ENCODE assay signal across 2 cellular contexts in the genomic region with DNA sequence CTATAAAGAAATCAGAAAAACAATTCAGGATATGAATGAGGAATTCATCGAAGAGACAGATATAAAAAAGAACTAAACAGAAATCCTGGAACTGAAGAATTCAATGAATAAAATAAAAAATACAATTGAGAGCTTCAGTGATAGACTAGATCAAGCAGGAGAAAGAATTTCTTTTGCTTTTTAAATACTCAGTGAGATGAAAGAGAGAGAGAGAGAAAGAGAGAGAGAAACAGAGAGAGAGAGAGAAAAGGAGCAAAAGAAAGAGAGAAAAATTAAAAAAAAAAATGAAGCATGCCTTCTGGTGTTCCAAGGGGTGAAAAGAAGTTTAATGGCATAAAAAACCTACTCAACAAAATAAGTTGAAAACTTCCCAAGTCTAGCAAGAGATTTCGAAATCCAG.
TF ChIP-seq lines count a peak whose summit lies in the region.

No MANE protein-coding gene starts in this region.

TF ChIP-seq in HepG2, 621 proteins besides CTCF, POLR2A, EP300 and RAD21:
- TF ChIP-seq ZNF296 (CRISPR knock-in tag; conservative IDR thresholded peaks at IDR 0.05) (no peak), HDAC6 (IDR thresholded peaks at IDR 0.05; ENCODE audit: low read depth, low read length) (no peak), ZNF160 (CRISPR knock-in tag; IDR thresholded peaks at IDR 0.05) (peak; percentile 92)

TF ChIP-seq in K562, 482 proteins besides CTCF, POLR2A, EP300 and RAD21:
- TF ChIP-seq, protein P1, sequence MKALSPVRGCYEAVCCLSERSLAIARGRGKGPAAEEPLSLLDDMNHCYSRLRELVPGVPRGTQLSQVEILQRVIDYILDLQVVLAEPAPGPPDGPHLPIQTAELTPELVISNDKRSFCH (CRISPR knock-in tag; IDR thresholded peaks at IDR 0.05) = no peak
- TF ChIP-seq, protein P1 (tag; IDR thresholded peaks at IDR 0.05) = no peak
- TF ChIP-seq, protein P2, sequence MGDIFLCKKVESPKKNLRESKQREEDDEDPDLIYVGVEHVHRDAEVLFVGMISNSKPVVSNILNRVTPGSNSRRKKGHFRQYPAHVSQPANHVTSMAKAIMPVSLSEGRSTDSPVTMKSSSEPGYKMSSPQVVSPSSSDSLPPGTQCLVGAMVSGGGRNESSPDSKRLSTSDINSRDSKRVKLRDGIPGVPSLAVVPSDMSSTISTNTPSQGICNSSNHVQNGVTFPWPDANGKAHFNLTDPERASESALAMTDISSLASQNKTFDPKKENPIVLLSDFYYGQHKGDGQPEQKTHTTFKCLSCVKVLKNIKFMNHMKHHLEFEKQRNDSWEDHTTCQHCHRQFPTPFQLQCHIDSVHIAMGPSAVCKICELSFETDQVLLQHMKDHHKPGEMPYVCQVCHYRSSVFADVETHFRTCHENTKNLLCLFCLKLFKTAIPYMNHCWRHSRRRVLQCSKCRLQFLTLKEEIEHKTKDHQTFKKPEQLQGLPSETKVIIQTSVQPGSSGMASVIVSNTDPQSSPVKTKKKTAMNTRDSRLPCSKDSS (IDR thresholded peaks at IDR 0.05; ENCODE audit: low read depth, partially characterized antibody) = peak; percentile 90
- TF ChIP-seq NBN (IDR thresholded peaks at IDR 0.05; ENCODE audit: low read depth) (0 out of 2 replicates have a peak, but pooled peaks have one; percentile 53), FOXK2 (conservative IDR thresholded peaks at IDR 0.05 in 1 of 2, IDR thresholded peaks at IDR 0.05 in 1 of 2; ENCODE audit: low read depth in 2 of 2) (no peak), ZEB2 (IDR thresholded peaks at IDR 0.05) (peak; percentile 56; the same call in 1 of the 2 replicates), CBFB (CRISPR knock-in tag; IDR thresholded peaks at IDR 0.05) (no peak), CCAR2 (IDR thresholded peaks at IDR 0.05; ENCODE audit: low read depth, low read length) (no peak), NR4A1 (CRISPR knock-in tag; IDR thresholded peaks at IDR 0.05) (no peak), NR4A1 (tag; IDR thresholded peaks at IDR 0.05) (no peak), HLTF (IDR thresholded peaks at IDR 0.05) (peak; percentile 92), STAT5A (IDR thresholded peaks at IDR 0.05; ENCODE audit: borderline replicate concordance, low read length) (no peak), FOS (IDR thresholded peaks at IDR 0.05; ENCODE audit: extremely low read depth, insufficient read length) (no peak), RBM14 (IDR thresholded peaks at IDR 0.05; ENCODE audit: borderline replicate concordance, insufficient read depth, low read depth, low read length) (no peak), ZFPM2 (CRISPR knock-in tag; IDR thresholded peaks at IDR 0.05) (no peak), TRIM28 (IDR thresholded peaks at IDR 0.05) (peak; percentile 95), DIDO1 (tag; IDR thresholded peaks at IDR 0.05; ENCODE audit: low read depth) (no peak), ZNF717 (CRISPR knock-in tag; IDR thresholded peaks at IDR 0.05) (no peak), NCOA2 (IDR thresholded peaks at IDR 0.05; ENCODE audit: partially characterized antibody in 2 of 2) (no peak), HNRNPK (IDR thresholded peaks at IDR 0.05; ENCODE audit: low read depth, low read length, poor library complexity, severe bottlenecking) (no peak), RBM15 (IDR thresholded peaks at IDR 0.05; ENCODE audit: insufficient read depth, low read length) (no peak), MTF1 (CRISPR knock-in tag; IDR thresholded peaks at IDR 0.05; ENCODE audit: borderline replicate concordance) (no peak), MIER1 (IDR thresholded peaks at IDR 0.05; ENCODE audit: low read depth) (0 out of 2 replicates have a peak, but pooled peaks have one; percentile 47), POLR3A (IDR thresholded peaks at IDR 0.05; ENCODE audit: borderline replicate concordance, extremely low read depth, insufficient read depth, insufficient read length) (no peak), CREB1 (IDR thresholded peaks at IDR 0.05) (no peak), CREB1 (CRISPR knock-in tag; IDR thresholded peaks at IDR 0.05) (no peak), HMG20A (CRISPR knock-in tag; conservative IDR thresholded peaks at IDR 0.05) (no peak), TGIF2 (CRISPR knock-in tag; IDR thresholded peaks at IDR 0.05) (no peak), PHF21A (IDR thresholded peaks at IDR 0.05; ENCODE audit: borderline replicate concordance, low read depth) (no peak), ARNT (IDR thresholded peaks at IDR 0.05) (peak in 1 of 2 experiments; percentile 70; a peak in 1 of 4 replicates), TRIM24 (IDR thresholded peaks at IDR 0.05) (peak; percentile 12 to 73; a peak in 2 of 4 replicates), ZNF696 (CRISPR knock-in tag; conservative IDR thresholded peaks at IDR 0.05) (no peak)
- TF ChIP-seq, protein P3, sequence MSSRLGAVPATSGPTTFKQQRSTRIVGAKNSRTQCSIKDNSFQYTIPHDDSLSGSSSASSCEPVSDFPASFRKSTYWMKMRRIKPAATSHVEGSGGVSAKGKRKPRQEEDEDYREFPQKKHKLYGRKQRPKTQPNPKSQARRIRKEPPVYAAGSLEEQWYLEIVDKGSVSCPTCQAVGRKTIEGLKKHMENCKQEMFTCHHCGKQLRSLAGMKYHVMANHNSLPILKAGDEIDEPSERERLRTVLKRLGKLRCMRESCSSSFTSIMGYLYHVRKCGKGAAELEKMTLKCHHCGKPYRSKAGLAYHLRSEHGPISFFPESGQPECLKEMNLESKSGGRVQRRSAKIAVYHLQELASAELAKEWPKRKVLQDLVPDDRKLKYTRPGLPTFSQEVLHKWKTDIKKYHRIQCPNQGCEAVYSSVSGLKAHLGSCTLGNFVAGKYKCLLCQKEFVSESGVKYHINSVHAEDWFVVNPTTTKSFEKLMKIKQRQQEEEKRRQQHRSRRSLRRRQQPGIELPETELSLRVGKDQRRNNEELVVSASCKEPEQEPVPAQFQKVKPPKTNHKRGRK (tag; IDR thresholded peaks at IDR 0.05) = peak; percentile 84
- TF ChIP-seq, protein P4, sequence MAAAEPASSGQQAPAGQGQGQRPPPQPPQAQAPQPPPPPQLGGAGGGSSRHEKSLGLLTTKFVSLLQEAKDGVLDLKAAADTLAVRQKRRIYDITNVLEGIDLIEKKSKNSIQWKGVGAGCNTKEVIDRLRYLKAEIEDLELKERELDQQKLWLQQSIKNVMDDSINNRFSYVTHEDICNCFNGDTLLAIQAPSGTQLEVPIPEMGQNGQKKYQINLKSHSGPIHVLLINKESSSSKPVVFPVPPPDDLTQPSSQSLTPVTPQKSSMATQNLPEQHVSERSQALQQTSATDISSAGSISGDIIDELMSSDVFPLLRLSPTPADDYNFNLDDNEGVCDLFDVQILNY (CRISPR knock-in tag; IDR thresholded peaks at IDR 0.05) = no peak
- TF ChIP-seq, protein P5, sequence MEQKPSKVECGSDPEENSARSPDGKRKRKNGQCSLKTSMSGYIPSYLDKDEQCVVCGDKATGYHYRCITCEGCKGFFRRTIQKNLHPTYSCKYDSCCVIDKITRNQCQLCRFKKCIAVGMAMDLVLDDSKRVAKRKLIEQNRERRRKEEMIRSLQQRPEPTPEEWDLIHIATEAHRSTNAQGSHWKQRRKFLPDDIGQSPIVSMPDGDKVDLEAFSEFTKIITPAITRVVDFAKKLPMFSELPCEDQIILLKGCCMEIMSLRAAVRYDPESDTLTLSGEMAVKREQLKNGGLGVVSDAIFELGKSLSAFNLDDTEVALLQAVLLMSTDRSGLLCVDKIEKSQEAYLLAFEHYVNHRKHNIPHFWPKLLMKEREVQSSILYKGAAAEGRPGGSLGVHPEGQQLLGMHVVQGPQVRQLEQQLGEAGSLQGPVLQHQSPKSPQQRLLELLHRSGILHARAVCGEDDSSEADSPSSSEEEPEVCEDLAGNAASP (IDR thresholded peaks at IDR 0.05) = no peak
- TF ChIP-seq, protein P6, sequence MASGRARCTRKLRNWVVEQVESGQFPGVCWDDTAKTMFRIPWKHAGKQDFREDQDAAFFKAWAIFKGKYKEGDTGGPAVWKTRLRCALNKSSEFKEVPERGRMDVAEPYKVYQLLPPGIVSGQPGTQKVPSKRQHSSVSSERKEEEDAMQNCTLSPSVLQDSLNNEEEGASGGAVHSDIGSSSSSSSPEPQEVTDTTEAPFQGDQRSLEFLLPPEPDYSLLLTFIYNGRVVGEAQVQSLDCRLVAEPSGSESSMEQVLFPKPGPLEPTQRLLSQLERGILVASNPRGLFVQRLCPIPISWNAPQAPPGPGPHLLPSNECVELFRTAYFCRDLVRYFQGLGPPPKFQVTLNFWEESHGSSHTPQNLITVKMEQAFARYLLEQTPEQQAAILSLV (tag; IDR thresholded peaks at IDR 0.05) = 0 out of 2 replicates have a peak, but pooled peaks have one; percentile 12
- TF ChIP-seq, protein P7, sequence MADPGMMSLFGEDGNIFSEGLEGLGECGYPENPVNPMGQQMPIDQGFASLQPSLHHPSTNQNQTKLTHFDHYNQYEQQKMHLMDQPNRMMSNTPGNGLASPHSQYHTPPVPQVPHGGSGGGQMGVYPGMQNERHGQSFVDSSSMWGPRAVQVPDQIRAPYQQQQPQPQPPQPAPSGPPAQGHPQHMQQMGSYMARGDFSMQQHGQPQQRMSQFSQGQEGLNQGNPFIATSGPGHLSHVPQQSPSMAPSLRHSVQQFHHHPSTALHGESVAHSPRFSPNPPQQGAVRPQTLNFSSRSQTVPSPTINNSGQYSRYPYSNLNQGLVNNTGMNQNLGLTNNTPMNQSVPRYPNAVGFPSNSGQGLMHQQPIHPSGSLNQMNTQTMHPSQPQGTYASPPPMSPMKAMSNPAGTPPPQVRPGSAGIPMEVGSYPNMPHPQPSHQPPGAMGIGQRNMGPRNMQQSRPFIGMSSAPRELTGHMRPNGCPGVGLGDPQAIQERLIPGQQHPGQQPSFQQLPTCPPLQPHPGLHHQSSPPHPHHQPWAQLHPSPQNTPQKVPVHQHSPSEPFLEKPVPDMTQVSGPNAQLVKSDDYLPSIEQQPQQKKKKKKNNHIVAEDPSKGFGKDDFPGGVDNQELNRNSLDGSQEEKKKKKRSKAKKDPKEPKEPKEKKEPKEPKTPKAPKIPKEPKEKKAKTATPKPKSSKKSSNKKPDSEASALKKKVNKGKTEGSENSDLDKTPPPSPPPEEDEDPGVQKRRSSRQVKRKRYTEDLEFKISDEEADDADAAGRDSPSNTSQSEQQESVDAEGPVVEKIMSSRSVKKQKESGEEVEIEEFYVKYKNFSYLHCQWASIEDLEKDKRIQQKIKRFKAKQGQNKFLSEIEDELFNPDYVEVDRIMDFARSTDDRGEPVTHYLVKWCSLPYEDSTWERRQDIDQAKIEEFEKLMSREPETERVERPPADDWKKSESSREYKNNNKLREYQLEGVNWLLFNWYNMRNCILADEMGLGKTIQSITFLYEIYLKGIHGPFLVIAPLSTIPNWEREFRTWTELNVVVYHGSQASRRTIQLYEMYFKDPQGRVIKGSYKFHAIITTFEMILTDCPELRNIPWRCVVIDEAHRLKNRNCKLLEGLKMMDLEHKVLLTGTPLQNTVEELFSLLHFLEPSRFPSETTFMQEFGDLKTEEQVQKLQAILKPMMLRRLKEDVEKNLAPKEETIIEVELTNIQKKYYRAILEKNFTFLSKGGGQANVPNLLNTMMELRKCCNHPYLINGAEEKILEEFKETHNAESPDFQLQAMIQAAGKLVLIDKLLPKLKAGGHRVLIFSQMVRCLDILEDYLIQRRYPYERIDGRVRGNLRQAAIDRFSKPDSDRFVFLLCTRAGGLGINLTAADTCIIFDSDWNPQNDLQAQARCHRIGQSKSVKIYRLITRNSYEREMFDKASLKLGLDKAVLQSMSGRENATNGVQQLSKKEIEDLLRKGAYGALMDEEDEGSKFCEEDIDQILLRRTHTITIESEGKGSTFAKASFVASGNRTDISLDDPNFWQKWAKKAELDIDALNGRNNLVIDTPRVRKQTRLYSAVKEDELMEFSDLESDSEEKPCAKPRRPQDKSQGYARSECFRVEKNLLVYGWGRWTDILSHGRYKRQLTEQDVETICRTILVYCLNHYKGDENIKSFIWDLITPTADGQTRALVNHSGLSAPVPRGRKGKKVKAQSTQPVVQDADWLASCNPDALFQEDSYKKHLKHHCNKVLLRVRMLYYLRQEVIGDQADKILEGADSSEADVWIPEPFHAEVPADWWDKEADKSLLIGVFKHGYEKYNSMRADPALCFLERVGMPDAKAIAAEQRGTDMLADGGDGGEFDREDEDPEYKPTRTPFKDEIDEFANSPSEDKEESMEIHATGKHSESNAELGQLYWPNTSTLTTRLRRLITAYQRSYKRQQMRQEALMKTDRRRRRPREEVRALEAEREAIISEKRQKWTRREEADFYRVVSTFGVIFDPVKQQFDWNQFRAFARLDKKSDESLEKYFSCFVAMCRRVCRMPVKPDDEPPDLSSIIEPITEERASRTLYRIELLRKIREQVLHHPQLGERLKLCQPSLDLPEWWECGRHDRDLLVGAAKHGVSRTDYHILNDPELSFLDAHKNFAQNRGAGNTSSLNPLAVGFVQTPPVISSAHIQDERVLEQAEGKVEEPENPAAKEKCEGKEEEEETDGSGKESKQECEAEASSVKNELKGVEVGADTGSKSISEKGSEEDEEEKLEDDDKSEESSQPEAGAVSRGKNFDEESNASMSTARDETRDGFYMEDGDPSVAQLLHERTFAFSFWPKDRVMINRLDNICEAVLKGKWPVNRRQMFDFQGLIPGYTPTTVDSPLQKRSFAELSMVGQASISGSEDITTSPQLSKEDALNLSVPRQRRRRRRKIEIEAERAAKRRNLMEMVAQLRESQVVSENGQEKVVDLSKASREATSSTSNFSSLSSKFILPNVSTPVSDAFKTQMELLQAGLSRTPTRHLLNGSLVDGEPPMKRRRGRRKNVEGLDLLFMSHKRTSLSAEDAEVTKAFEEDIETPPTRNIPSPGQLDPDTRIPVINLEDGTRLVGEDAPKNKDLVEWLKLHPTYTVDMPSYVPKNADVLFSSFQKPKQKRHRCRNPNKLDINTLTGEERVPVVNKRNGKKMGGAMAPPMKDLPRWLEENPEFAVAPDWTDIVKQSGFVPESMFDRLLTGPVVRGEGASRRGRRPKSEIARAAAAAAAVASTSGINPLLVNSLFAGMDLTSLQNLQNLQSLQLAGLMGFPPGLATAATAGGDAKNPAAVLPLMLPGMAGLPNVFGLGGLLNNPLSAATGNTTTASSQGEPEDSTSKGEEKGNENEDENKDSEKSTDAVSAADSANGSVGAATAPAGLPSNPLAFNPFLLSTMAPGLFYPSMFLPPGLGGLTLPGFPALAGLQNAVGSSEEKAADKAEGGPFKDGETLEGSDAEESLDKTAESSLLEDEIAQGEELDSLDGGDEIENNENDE (IDR thresholded peaks at IDR 0.05; ENCODE audit: low read depth, low read length) = no peak
- TF ChIP-seq, protein P8, sequence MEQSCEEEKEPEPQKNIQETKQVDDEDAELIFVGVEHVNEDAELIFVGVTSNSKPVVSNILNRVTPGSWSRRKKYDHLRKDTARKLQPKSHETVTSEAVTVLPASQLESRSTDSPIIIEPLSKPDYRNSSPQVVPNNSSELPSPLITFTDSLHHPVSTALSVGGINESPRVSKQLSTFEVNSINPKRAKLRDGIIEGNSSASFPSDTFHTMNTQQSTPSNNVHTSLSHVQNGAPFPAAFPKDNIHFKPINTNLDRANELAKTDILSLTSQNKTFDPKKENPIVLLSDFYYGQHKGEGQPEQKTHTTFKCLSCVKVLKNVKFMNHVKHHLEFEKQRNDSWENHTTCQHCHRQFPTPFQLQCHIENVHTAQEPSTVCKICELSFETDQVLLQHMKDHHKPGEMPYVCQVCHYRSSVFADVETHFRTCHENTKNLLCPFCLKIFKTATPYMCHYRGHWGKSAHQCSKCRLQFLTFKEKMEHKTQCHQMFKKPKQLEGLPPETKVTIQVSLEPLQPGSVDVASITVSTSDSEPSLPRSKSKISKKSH (CRISPR knock-in tag; IDR thresholded peaks at IDR 0.05) = 0 out of 2 replicates have a peak, but pooled peaks have one; percentile 36
TF ChIP-seq in K562: peak in this region for 11.
